ENCODE assay signal across 8 cellular contexts in genomic region chr11:22625448-22626287, GRCh38. TPM values are rescaled to one million over a fixed set of nuclear protein-coding genes. Genes with fewer than 3 reads are reported as not detected.
DNase-seq lines count a peak whose midpoint lies in the region; ATAC-seq and TF ChIP-seq lines count a peak whose summit lies in the region.

TSS of gene FANCF (minus strand) at chr11:22625823. CDS start at chr11:22625810, 13 bp downstream.

- H2BK12ac ChIP-seq in trophoblast cell (ENCODE audit: low read length), result no peak within 1 kb of the TSS

- peak; percentile 96 for ATAC-seq in HG02763 (IDR thresholded peaks at IDR 0.05; ENCODE audit: unreplicated experiment)
- ATAC-seq in activated naive CD8-positive, alpha-beta T cell treated with anti-CD3 and anti-CD28 coated beads, Interleukin-2, amount 50 U/mL, for 24 hours, result peak; percentile 98

- H3K23ac ChIP-seq in trophoblast cell (ENCODE audit: low read length), result no peak within 1 kb of the TSS

- H3K4me3 ChIP-seq in GM12865 (ENCODE audit: low read depth, low read length), result peak within 1 kb of the TSS; percentile 72
- peak within 1 kb of the TSS; percentile 97 for H3K4me3 ChIP-seq in trophoblast cell (ENCODE audit: low read depth, low read length)

- H3K27ac Mint-ChIP-seq in activated naive CD8-positive, alpha-beta T cell treated with anti-CD3 and anti-CD28 coated beads, Interleukin-2, amount 50 U/mL, for 24 hours, result peak within 1 kb of the TSS; percentile 97
- peak within 1 kb of the TSS; percentile 99 for H3K27ac Mint-ChIP-seq in type B pancreatic cell

- peaks cover 26% of the 10 kb centered on the region for H3K36me3 Mint-ChIP-seq in activated naive CD8-positive, alpha-beta T cell treated with anti-CD3 and anti-CD28 coated beads, Interleukin-2, amount 50 U/mL, for 24 hours (ENCODE audit: low read depth)
- peaks cover 13% of the 10 kb centered on the region for H3K36me3 Mint-ChIP-seq in type B pancreatic cell

- H3K4me1 ChIP-seq in trophoblast cell (ENCODE audit: control insufficient read depth in 1 of 2, insufficient read depth in 2 of 2, low read length in 2 of 2), result no peaks in the 10 kb centered on the region

- H3K9ac ChIP-seq in trophoblast cell (ENCODE audit: low read length), result peak within 1 kb of the TSS; percentile 87

- H3K4me2 ChIP-seq in trophoblast cell (ENCODE audit: low read length), result peak within 1 kb of the TSS; percentile 90

- TF ChIP-seq CTCF in GM12865 (IDR thresholded peaks at IDR 0.05; ENCODE audit: insufficient read depth, low read depth, low read length, missing control alignments) (no peak), type B pancreatic cell (conservative IDR thresholded peaks at IDR 0.05) (no peak)

- peak within 1 kb of the TSS; percentile 67 for H2BK5ac ChIP-seq in trophoblast cell (ENCODE audit: low read depth, low read length, poor library complexity)

- peaks cover 40% of the 10 kb centered on the region for H3K4me1 Mint-ChIP-seq in activated naive CD8-positive, alpha-beta T cell treated with anti-CD3 and anti-CD28 coated beads, Interleukin-2, amount 50 U/mL, for 24 hours
- peaks cover 10% of the 10 kb centered on the region for H3K4me1 Mint-ChIP-seq in type B pancreatic cell (ENCODE audit: unreplicated experiment)

- H2AFZ ChIP-seq in trophoblast cell (ENCODE audit: insufficient read depth, low read length, poor library complexity), result peak within 1 kb of the TSS; percentile 90

- no peak within 1 kb of the TSS for H2AK5ac ChIP-seq in trophoblast cell (ENCODE audit: low read length)

- peak within 1 kb of the TSS; percentile 95 for H3K4me3 Mint-ChIP-seq in activated naive CD8-positive, alpha-beta T cell treated with anti-CD3 and anti-CD28 coated beads, Interleukin-2, amount 50 U/mL, for 24 hours
- H3K4me3 Mint-ChIP-seq in type B pancreatic cell, result peak within 1 kb of the TSS; percentile 99

- H3K36me3 ChIP-seq in trophoblast cell (ENCODE audit: control insufficient read depth in 1 of 2, insufficient read depth in 2 of 2, low read length in 2 of 2), result no peaks in the 10 kb centered on the region

- H4K8ac ChIP-seq in trophoblast cell (ENCODE audit: low read depth, low read length), result peak within 1 kb of the TSS; percentile 97

- H3K14ac ChIP-seq in trophoblast cell (ENCODE audit: low read length), result peak within 1 kb of the TSS; percentile 87

- peak within 1 kb of the TSS; percentile 80 for H2BK120ac ChIP-seq in trophoblast cell (ENCODE audit: insufficient read depth, low read length, poor library complexity)

- peak within 1 kb of the TSS; percentile 78 for H3K27ac ChIP-seq in trophoblast cell (ENCODE audit: low read depth, low read length)

- H3K18ac ChIP-seq in trophoblast cell (ENCODE audit: low read length), result peak within 1 kb of the TSS; percentile 96

- H4K12ac ChIP-seq in trophoblast cell (ENCODE audit: low read depth, low read length), result peak within 1 kb of the TSS; percentile 85

- no peaks in the 10 kb centered on the region for H3K27me3 Mint-ChIP-seq in activated naive CD8-positive, alpha-beta T cell treated with anti-CD3 and anti-CD28 coated beads, Interleukin-2, amount 50 U/mL, for 24 hours
- H3K27me3 Mint-ChIP-seq in type B pancreatic cell, result no peaks in the 10 kb centered on the region

- peak within 1 kb of the TSS; percentile 73 for H3K4ac ChIP-seq in trophoblast cell (ENCODE audit: low read depth, low read length)

- H3K9me3 Mint-ChIP-seq in activated naive CD8-positive, alpha-beta T cell treated with anti-CD3 and anti-CD28 coated beads, Interleukin-2, amount 50 U/mL, for 24 hours, result no peaks in the 10 kb centered on the region
- H3K9me3 Mint-ChIP-seq in type B pancreatic cell, result no peaks in the 10 kb centered on the region

- DNase-seq in GM12865 (ENCODE audit: low read depth) (peak; percentile 100), NCI-H1417 treated with DMSO at 0.1 percent for 48 hours (lab: John Stamatoyannopoulos, UW) (peak; percentile 88), SW480 (ENCODE audit: low spot score) (peak; percentile 97), cardiac septum (ENCODE audit: low spot score) (peak; percentile 95), trophoblast cell (peak; percentile 97 to 100), type B pancreatic cell (ENCODE audit: extremely low spot score, unreplicated experiment) (peak; percentile 87)
- peak; percentile 88 for DNase-seq in activated naive CD8-positive, alpha-beta T cell treated with anti-CD3 and anti-CD28 coated beads, Interleukin-2, amount 50 U/mL, for 24 hours

- WGBS in trophoblast cell (ENCODE audit: extremely low coverage, insufficient coverage, insufficient read length), result no CpG with 5 or more reads among the region's 55 CpGs

- peaks cover 11% of the 10 kb centered on the region for H3K79me1 ChIP-seq in trophoblast cell (ENCODE audit: low read length)

- intact Hi-C loops in cardiac septum (cut with DNase I), result loop anchor here (5.0 kb wide), 1 partner anchor 42 kb away; the partner anchor contains the start of gene GAS2

- H3K27me3 ChIP-seq in trophoblast cell (ENCODE audit: insufficient read depth, low read length), result no peaks in the 10 kb centered on the region

- peaks cover 2% of the 10 kb centered on the region for H3K79me2 ChIP-seq in trophoblast cell (ENCODE audit: control insufficient read depth, insufficient read depth, low read length, poor library complexity)

- H4K91ac ChIP-seq in trophoblast cell (ENCODE audit: low read depth, low read length), result peak within 1 kb of the TSS; percentile 75

- no peaks in the 10 kb centered on the region for H3K9me3 ChIP-seq in trophoblast cell (ENCODE audit: insufficient read depth, low read depth, low read length)

RNA-seq across cellular contexts. Expression of gene FANCF, which starts in this region (rescaled TPM):
- total RNA-seq in cardiac septum (6.1 TPM), type B pancreatic cell (ENCODE audit: low replicate concordance) (22.5 and 23.2 TPM in 2 replicates)
- polyA plus RNA-seq in trophoblast cell (2013), result 7.3 and 7.4 TPM in 2 replicates

Comparison
In these comparisons a context has a peak if more than half of its experiments do, and no peak if none do; other contexts are left out.
1. Peak in every context shown above with its lines: DNase-seq, ATAC-seq, H3K4me3 ChIP-seq and H3K27ac ChIP-seq.